In the genomic region with DNA sequence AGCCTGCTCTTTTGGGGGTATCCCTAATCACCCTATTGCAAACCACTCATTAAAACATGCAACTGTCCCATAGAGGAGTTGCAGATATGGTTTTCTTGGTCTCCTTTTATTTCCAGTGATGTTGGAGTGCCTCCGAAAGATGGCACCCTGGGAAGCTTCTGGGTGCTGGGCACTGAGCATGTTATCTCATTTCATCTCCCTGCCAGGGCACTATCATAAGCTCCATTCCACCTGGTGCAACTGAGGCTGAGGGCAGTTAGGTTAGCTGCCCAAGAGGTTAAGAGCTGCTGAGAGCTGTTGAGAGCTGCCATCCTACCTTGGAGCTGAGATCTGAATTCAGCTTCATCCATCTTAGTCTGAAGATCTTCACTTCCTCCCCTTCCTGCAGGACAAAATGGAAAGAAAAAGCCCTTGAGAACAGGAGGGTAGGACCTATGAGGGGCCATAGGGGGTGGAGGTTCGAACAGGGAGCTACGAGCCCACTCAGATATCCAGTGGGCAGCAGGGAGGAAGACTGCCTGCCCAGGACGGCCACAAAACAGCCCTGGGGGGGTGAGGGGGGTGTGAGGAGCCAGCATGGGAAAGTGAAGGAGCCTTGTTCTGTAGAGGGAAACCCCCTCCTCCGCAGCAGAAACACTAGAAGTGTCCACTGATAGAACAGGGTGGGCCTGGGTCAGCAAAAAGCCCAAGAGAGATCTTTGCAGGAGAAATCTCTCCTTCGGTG, we compare ENCODE assay signal across 1 cellular context.
TF ChIP-seq lines count a peak whose summit lies in the region.

No MANE protein-coding gene starts in this region.

TF ChIP-seq in GM23338, 12 proteins besides CTCF, POLR2A, EP300 and RAD21 (continued from another document):
- TF ChIP-seq, protein P1, sequence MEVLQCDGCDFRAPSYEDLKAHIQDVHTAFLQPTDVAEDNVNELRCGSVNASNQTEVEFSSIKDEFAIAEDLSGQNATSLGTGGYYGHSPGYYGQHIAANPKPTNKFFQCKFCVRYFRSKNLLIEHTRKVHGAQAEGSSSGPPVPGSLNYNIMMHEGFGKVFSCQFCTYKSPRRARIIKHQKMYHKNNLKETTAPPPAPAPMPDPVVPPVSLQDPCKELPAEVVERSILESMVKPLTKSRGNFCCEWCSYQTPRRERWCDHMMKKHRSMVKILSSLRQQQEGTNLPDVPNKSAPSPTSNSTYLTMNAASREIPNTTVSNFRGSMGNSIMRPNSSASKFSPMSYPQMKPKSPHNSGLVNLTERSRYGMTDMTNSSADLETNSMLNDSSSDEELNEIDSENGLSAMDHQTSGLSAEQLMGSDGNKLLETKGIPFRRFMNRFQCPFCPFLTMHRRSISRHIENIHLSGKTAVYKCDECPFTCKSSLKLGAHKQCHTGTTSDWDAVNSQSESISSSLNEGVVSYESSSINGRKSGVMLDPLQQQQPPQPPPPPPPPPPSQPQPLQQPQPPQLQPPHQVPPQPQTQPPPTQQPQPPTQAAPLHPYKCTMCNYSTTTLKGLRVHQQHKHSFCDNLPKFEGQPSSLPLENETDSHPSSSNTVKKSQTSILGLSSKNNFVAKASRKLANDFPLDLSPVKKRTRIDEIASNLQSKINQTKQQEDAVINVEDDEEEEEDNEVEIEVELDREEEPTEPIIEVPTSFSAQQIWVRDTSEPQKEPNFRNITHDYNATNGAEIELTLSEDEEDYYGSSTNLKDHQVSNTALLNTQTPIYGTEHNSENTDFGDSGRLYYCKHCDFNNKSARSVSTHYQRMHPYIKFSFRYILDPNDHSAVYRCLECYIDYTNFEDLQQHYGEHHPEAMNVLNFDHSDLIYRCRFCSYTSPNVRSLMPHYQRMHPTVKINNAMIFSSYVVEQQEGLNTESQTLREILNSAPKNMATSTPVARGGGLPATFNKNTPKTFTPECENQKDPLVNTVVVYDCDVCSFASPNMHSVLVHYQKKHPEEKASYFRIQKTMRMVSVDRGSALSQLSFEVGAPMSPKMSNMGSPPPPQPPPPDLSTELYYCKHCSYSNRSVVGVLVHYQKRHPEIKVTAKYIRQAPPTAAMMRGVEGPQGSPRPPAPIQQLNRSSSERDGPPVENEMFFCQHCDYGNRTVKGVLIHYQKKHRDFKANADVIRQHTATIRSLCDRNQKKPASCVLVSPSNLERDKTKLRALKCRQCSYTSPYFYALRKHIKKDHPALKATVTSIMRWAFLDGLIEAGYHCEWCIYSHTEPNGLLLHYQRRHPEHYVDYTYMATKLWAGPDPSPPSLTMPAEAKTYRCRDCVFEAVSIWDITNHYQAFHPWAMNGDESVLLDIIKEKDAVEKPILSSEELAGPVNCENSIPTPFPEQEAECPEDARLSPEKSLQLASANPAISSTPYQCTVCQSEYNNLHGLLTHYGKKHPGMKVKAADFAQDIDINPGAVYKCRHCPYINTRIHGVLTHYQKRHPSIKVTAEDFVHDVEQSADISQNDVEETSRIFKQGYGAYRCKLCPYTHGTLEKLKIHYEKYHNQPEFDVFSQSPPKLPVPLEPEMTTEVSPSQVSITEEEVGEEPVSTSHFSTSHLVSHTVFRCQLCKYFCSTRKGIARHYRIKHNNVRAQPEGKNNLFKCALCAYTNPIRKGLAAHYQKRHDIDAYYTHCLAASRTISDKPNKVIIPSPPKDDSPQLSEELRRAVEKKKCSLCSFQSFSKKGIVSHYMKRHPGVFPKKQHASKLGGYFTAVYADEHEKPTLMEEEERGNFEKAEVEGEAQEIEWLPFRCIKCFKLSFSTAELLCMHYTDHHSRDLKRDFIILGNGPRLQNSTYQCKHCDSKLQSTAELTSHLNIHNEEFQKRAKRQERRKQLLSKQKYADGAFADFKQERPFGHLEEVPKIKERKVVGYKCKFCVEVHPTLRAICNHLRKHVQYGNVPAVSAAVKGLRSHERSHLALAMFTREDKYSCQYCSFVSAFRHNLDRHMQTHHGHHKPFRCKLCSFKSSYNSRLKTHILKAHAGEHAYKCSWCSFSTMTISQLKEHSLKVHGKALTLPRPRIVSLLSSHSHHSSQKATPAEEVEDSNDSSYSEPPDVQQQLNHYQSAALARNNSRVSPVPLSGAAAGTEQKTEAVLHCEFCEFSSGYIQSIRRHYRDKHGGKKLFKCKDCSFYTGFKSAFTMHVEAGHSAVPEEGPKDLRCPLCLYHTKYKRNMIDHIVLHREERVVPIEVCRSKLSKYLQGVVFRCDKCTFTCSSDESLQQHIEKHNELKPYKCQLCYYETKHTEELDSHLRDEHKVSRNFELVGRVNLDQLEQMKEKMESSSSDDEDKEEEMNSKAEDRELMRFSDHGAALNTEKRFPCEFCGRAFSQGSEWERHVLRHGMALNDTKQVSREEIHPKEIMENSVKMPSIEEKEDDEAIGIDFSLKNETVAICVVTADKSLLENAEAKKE (CRISPR knock-in tag; IDR thresholded peaks at IDR 0.05): no peak
- TF ChIP-seq CREB1 (CRISPR knock-in tag; IDR thresholded peaks at IDR 0.05; ENCODE audit: low read depth) (no peak), STAT1 (IDR thresholded peaks at IDR 0.05; ENCODE audit: unreplicated experiment) (no peak)
- TF ChIP-seq, protein P2, sequence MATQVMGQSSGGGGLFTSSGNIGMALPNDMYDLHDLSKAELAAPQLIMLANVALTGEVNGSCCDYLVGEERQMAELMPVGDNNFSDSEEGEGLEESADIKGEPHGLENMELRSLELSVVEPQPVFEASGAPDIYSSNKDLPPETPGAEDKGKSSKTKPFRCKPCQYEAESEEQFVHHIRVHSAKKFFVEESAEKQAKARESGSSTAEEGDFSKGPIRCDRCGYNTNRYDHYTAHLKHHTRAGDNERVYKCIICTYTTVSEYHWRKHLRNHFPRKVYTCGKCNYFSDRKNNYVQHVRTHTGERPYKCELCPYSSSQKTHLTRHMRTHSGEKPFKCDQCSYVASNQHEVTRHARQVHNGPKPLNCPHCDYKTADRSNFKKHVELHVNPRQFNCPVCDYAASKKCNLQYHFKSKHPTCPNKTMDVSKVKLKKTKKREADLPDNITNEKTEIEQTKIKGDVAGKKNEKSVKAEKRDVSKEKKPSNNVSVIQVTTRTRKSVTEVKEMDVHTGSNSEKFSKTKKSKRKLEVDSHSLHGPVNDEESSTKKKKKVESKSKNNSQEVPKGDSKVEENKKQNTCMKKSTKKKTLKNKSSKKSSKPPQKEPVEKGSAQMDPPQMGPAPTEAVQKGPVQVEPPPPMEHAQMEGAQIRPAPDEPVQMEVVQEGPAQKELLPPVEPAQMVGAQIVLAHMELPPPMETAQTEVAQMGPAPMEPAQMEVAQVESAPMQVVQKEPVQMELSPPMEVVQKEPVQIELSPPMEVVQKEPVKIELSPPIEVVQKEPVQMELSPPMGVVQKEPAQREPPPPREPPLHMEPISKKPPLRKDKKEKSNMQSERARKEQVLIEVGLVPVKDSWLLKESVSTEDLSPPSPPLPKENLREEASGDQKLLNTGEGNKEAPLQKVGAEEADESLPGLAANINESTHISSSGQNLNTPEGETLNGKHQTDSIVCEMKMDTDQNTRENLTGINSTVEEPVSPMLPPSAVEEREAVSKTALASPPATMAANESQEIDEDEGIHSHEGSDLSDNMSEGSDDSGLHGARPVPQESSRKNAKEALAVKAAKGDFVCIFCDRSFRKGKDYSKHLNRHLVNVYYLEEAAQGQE (IDR thresholded peaks at IDR 0.05; ENCODE audit: unreplicated experiment): no peak
